In genomic region chr1:155188268-155188667, GRCh38 we compare ENCODE assay signal across 13 cellular contexts. TPM values are rescaled to one million over a fixed set of nuclear protein-coding genes. Genes with fewer than 3 reads are reported as not detected.
DNase-seq lines count a peak whose midpoint lies in the region; ATAC-seq and TF ChIP-seq lines count a peak whose summit lies in the region.
"Had no signal": no experiment of that assay in that cellular context is flagged by ENCODE, and none has a peak within 500 bp of the region (broad histone marks: within the 10 kb centered on the region; RNA-seq: fewer than 3 reads in every experiment).

No MANE protein-coding gene starts in this region.

- POLR2A ChIA-PET in activated CD4-positive, alpha-beta T cell treated with anti-CD3 and anti-CD28 coated beads, Interleukin-2, amount 10 ng/mL, durations not matched to agents 7 days and 5 days (lab: Charles Lee): no interaction called here
- POLR2A ChIA-PET in T-cell (lab: Charles Lee): no interaction called here

- intact Hi-C loops in posterior vena cava (cut with DNase I): no loop called here

- peaks cover 22% of the 10 kb centered on the region for H3K4me1 Mint-ChIP-seq in activated CD4-positive, alpha-beta T cell treated with anti-CD3 and anti-CD28 coated beads, Interleukin-2, amount 10 ng/mL, durations not matched to agents 7 days and 5 days
- H3K4me1 Mint-ChIP-seq in T-cell (peaks cover 16 to 18% (median 17%) of the 10 kb centered on the region in 3 donors), endothelial cell (ENCODE audit: unreplicated experiment) (no peaks in the 10 kb centered on the region)

- TF ChIP-seq CTCF in endothelial cell (IDR thresholded peaks at IDR 0.05; ENCODE audit: unreplicated experiment): no peak

- CTCF ChIA-PET in activated CD4-positive, alpha-beta T cell treated with anti-CD3 and anti-CD28 coated beads, Interleukin-2, amount 10 ng/mL, durations not matched to agents 7 days and 5 days (lab: Charles Lee): interaction anchor here (0.9 to 3.9 kb wide), 2 partner anchors 11 to 15 kb away, joined by 6 to 13 read pairs; partner anchors contain the start of gene KRTCAP2
- CTCF ChIA-PET in T-cell (lab: Charles Lee): no interaction called here

- H3K36me3 Mint-ChIP-seq in activated CD4-positive, alpha-beta T cell treated with anti-CD3 and anti-CD28 coated beads, Interleukin-2, amount 10 ng/mL, durations not matched to agents 7 days and 5 days (ENCODE audit: low read depth): peaks cover 4% of the 10 kb centered on the region
- H3K36me3 Mint-ChIP-seq in T-cell (peaks cover 5% of the 10 kb centered on the region), endothelial cell (ENCODE audit: low read depth, unreplicated experiment) (peaks cover 13% of the 10 kb centered on the region)

- ATAC-seq in T-cell (replicated peaks in 1 of 4) (no peak), HG02852 (IDR thresholded peaks at IDR 0.05; ENCODE audit: unreplicated experiment) (no peak), HG02571 (IDR thresholded peaks at IDR 0.05; ENCODE audit: unreplicated experiment) (no peak)

- no peaks in the 10 kb centered on the region for H3K9me3 Mint-ChIP-seq in activated CD4-positive, alpha-beta T cell treated with anti-CD3 and anti-CD28 coated beads, Interleukin-2, amount 10 ng/mL, durations not matched to agents 7 days and 5 days
- H3K9me3 Mint-ChIP-seq in T-cell (no peaks in the 10 kb centered on the region), endothelial cell (ENCODE audit: unreplicated experiment) (no peaks in the 10 kb centered on the region)

- H3K27me3 Mint-ChIP-seq in activated CD4-positive, alpha-beta T cell treated with anti-CD3 and anti-CD28 coated beads, Interleukin-2, amount 10 ng/mL, durations not matched to agents 7 days and 5 days: no peaks in the 10 kb centered on the region
- H3K27me3 Mint-ChIP-seq in T-cell (no peaks in the 10 kb centered on the region), endothelial cell (ENCODE audit: unreplicated experiment) (peaks cover 16% of the 10 kb centered on the region)

- peak overlapping the region; percentile 78 for H3K27ac Mint-ChIP-seq in activated CD4-positive, alpha-beta T cell treated with anti-CD3 and anti-CD28 coated beads, Interleukin-2, amount 10 ng/mL, durations not matched to agents 7 days and 5 days
- peak overlapping the region; percentile 76 to 79 for H3K27ac Mint-ChIP-seq in T-cell
- H3K27ac Mint-ChIP-seq in endothelial cell (ENCODE audit: unreplicated experiment): peak overlapping the region; percentile 90

- no peak for DNase-seq in activated CD4-positive, alpha-beta T cell treated with anti-CD3 and anti-CD28 coated beads, Interleukin-2, amount 10 ng/mL, durations not matched to agents 7 days and 5 days
- no peak for DNase-seq in activated CD4-positive, alpha-beta T cell treated with anti-CD3 and anti-CD28 coated beads for 4 hours
- no peak for DNase-seq in T-cell
- DNase-seq in endothelial cell (ENCODE audit: low spot score): no peak
- peak; percentile 48 for DNase-seq in posterior vena cava (ENCODE audit: low spot score)
- DNase-seq in NCI-H748 treated with DMSO at 0.1 percent for 48 hours (lab: John Stamatoyannopoulos, UW): no peak
- DNase-seq: DMS 273 treated with DMSO at 0.1 percent for 48 hours; MM.1S; NK-92 treated with Interleukin-12 subunit alpha and Interleukin-12 subunit beta, amount 100 ng/mL, for 24 hours; SJCRH30; stimulated activated CD4-positive, alpha-beta T cell treated with anti-CD3 and anti-CD28 coated beads, Interleukin-12 subunit alpha, Interleukin-12 subunit beta, amount 100 ng/mL, for 4 hours had no signal

- peak overlapping the region; percentile 24 for H3K4me3 Mint-ChIP-seq in activated CD4-positive, alpha-beta T cell treated with anti-CD3 and anti-CD28 coated beads, Interleukin-2, amount 10 ng/mL, durations not matched to agents 7 days and 5 days
- H3K4me3 Mint-ChIP-seq in T-cell (peak overlapping the region in 1 of 3 donors; percentile 52), endothelial cell (ENCODE audit: unreplicated experiment) (peak overlapping the region; percentile 81)

RNA-seq across cellular contexts. Expression of gene TRIM46, which starts 14.6 kb away (rescaled TPM):
- total RNA-seq in activated CD4-positive, alpha-beta T cell treated with anti-CD3 and anti-CD28 coated beads, Interleukin-2, amount 10 ng/mL, durations not matched to agents 7 days and 5 days: 10 to 100 TPM; 14.2 to 15.5 TPM
- total RNA-seq in T-cell (10 to 100 TPM in 2 of 5 donors, 1 to 10 TPM in 3; 5.1 to 12.2 (median 9.8) TPM), endothelial cell (ENCODE audit: unreplicated experiment) (8.5 TPM), posterior vena cava (1 to 10 TPM; 1.3 to 2.1 TPM)

RNA-seq across cellular contexts. Expression of gene KRTCAP2, which starts 15.2 kb away (rescaled TPM):
- 100 to 1,000 TPM; 183 to 308 TPM for total RNA-seq in activated CD4-positive, alpha-beta T cell treated with anti-CD3 and anti-CD28 coated beads, Interleukin-2, amount 10 ng/mL, durations not matched to agents 7 days and 5 days
- total RNA-seq in T-cell (100 to 1,000 TPM in 4 of 5 donors, 10 to 100 TPM in 1; 93.6 to 150 (median 138) TPM), endothelial cell (ENCODE audit: unreplicated experiment) (173 TPM), posterior vena cava (100 to 1,000 TPM; 145 to 146 TPM)

RNA-seq across cellular contexts. Expression of gene THBS3, which starts 19.4 kb away (rescaled TPM):
- total RNA-seq in activated CD4-positive, alpha-beta T cell treated with anti-CD3 and anti-CD28 coated beads, Interleukin-2, amount 10 ng/mL, durations not matched to agents 7 days and 5 days: 10 to 100 TPM; 21.2 to 23.6 TPM
- total RNA-seq in T-cell (10 to 100 TPM; 24.1 to 43.9 (median 34.0) TPM), endothelial cell (ENCODE audit: unreplicated experiment) (35.5 TPM), posterior vena cava (10 to 100 TPM; 46.3 to 96.6 TPM)

RNA-seq across cellular contexts. Expression of gene MTX1, which starts 20.2 kb away (rescaled TPM):
- total RNA-seq in activated CD4-positive, alpha-beta T cell treated with anti-CD3 and anti-CD28 coated beads, Interleukin-2, amount 10 ng/mL, durations not matched to agents 7 days and 5 days: 10 to 100 TPM; 32.8 to 37.3 TPM
- 10 to 100 TPM; 20.4 to 28.4 (median 25.1) TPM for total RNA-seq in T-cell
- 38.8 TPM for total RNA-seq in endothelial cell (ENCODE audit: unreplicated experiment)
- 10 to 100 TPM; 20.9 to 26.8 TPM for total RNA-seq in posterior vena cava

RNA-seq across cellular contexts. Expression of gene DPM3, which starts 47.9 kb away (rescaled TPM):
- 10 to 100 TPM; 50.1 to 58.9 TPM for total RNA-seq in activated CD4-positive, alpha-beta T cell treated with anti-CD3 and anti-CD28 coated beads, Interleukin-2, amount 10 ng/mL, durations not matched to agents 7 days and 5 days
- total RNA-seq in T-cell: 10 to 100 TPM; 26.9 to 70.7 (median 64.5) TPM
- total RNA-seq in endothelial cell (ENCODE audit: unreplicated experiment): 39.2 TPM
- 10 to 100 TPM; 53.1 to 75.2 TPM for total RNA-seq in posterior vena cava
